ENCODE assay signal across 8 cellular contexts in the genomic region with DNA sequence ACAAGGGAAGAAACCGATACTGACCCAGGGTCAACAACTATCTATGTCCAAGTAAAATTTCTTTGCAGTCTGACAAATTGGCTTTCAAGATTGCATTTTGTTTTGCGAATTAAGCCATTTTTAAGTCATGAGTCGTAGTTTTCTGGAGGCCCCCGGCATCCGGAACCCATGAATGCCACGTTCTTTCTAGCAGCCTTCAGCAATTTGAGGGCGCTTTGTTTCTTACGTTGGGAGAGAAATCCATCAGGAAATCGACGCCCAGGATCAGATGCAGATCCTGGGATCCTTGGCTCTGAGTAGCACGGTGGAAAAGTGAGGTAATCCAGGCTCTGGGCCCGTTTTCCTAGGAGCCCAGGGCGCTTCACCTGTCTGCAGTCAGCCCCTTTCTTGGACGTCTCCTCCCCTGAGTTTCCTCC. TPM values are rescaled to one million over a fixed set of nuclear protein-coding genes. Genes with fewer than 3 reads are reported as not detected.
DNase-seq lines count a peak whose midpoint lies in the region; ATAC-seq, FAIRE-seq and TF ChIP-seq lines count a peak whose summit lies in the region.

No MANE protein-coding gene starts in this region.

- H3K9me1 ChIP-seq in keratinocyte (ENCODE audit: control insufficient read depth, extremely low read depth, insufficient read depth, low read length) = no peaks in the 10 kb centered on the region

- H3K4me2 ChIP-seq in keratinocyte (ENCODE audit: control insufficient read depth, extremely low read depth, insufficient read depth, low read depth, low read length) = peak overlapping the region; percentile 92

- dilution Hi-C loops in keratinocyte (cut with MboI; ENCODE audit: extremely low pct_ligation_motif_present, low sequenced_read_pairs) = no loop called here

- peaks cover 24% of the 10 kb centered on the region for H3K4me1 Mint-ChIP-seq in activated naive CD8-positive, alpha-beta T cell (ENCODE audit: low read depth)

- peak overlapping the region; percentile 92 for H2AFZ ChIP-seq in keratinocyte (ENCODE audit: control insufficient read depth, low read length)

- DNase-seq in heart left ventricle (no peak), Right ventricle myocardium superior (no peak), keratinocyte (ENCODE audit: low read depth, low spot score) (no peak), substantia nigra (lab: John Stamatoyannopoulos, UW) (peak in 2 of 49 donors; percentile 3 to 8), GF-D8 (lab: John Stamatoyannopoulos, UW) (no peak), ACHN (no peak)

- H3K4me3 ChIP-seq in heart left ventricle (peak overlapping the region; percentile 68 to 98 (median 93)), keratinocyte (ENCODE audit: control insufficient read depth in 2 of 3, extremely low read depth in 1 of 3, insufficient read depth in 2 of 3, low read depth in 1 of 3, low read length in 3 of 3) (peak overlapping the region; percentile 88 to 98 (median 96))

- H3K4me3 Mint-ChIP-seq in activated naive CD8-positive, alpha-beta T cell = peak overlapping the region; percentile 89

- H3K4me1 ChIP-seq in heart left ventricle (peaks cover 0 to 42% (median 10%) of the 10 kb centered on the region in 12 donors), keratinocyte (ENCODE audit: control insufficient read depth, extremely low read depth, insufficient read depth, low read length) (peaks cover 21% of the 10 kb centered on the region)

- H3K27ac ChIP-seq in heart left ventricle = peak overlapping the region; percentile 11 to 97 (median 88)
- H3K27ac ChIP-seq in keratinocyte (ENCODE audit: control insufficient read depth, insufficient read depth, low read length) = peak overlapping the region; percentile 86
- H3K27ac ChIP-seq in substantia nigra (ENCODE audit: low read depth, low read length, poor library complexity, severe bottlenecking) = peak overlapping the region; percentile 49

- peaks cover 39% of the 10 kb centered on the region for H3K79me2 ChIP-seq in keratinocyte (ENCODE audit: control insufficient read depth, insufficient read depth, low read length)

- peak overlapping the region; percentile 97 for H3K27ac Mint-ChIP-seq in activated naive CD8-positive, alpha-beta T cell

- 2 to 6% (median 4%) methylated on average over 14 of the region's 14 CpGs for WGBS in heart left ventricle, 4 donors

- no peaks in the 10 kb centered on the region for H3K9me3 ChIP-seq in heart left ventricle
- no peaks in the 10 kb centered on the region for H3K9me3 ChIP-seq in keratinocyte (ENCODE audit: control insufficient read depth, low read depth, low read length)

- TF ChIP-seq POLR2A in heart left ventricle (IDR thresholded peaks at IDR 0.05) = no peak

- H3K9ac ChIP-seq in keratinocyte (ENCODE audit: control insufficient read depth, extremely low read depth, insufficient read depth, low read length) = peak overlapping the region; percentile 91

- H3K27me3 Mint-ChIP-seq in activated naive CD8-positive, alpha-beta T cell = no peaks in the 10 kb centered on the region

- in situ Hi-C loops in ACHN (cut with HindIII; ENCODE audit: low pct_ligation_motif_present, low pct_unique_long_range_greater_than_20kb, low sequenced_read_pairs) = no loop called here

- H4K20me1 ChIP-seq in keratinocyte (ENCODE audit: control insufficient read depth, extremely low read depth, insufficient read depth, low read length) = no peaks in the 10 kb centered on the region

- H3K27me3 ChIP-seq in heart left ventricle = no peaks in the 10 kb centered on the region
- H3K27me3 ChIP-seq in keratinocyte (ENCODE audit: control insufficient read depth, extremely low read depth, insufficient read depth, low read length) = no peaks in the 10 kb centered on the region

- H3K36me3 ChIP-seq in heart left ventricle = no peaks in the 10 kb centered on the region
- H3K36me3 ChIP-seq in keratinocyte (ENCODE audit: control insufficient read depth in 2 of 2, extremely low read depth in 1 of 2, insufficient read depth in 2 of 2, low read length in 2 of 2) = no peaks in the 10 kb centered on the region

- intact Hi-C loops in heart left ventricle (cut with DNase I) (loop anchor here in 1 of 10 donors (5.0 kb wide), 1 partner anchor 79 kb away; no protein-coding TSS in a partner anchor), Right ventricle myocardium superior (cut with DNase I) (no loop called here)

- peak; percentile 79 for FAIRE-seq in keratinocyte (lab: Jason Lieb, UNC)

- ATAC-seq in heart left ventricle (no peak), Right ventricle myocardium superior (ENCODE audit: poor library complexity) (no peak), HG03139 (IDR thresholded peaks at IDR 0.05; ENCODE audit: unreplicated experiment) (peak; percentile 1)

- TF ChIP-seq CTCF in heart left ventricle (IDR thresholded peaks at IDR 0.05) = no peak
- no peak for TF ChIP-seq CTCF in keratinocyte (optimal IDR thresholded peaks at IDR 0.05 in 1 of 3, IDR thresholded peaks at IDR 0.05 in 1 of 3, conservative IDR thresholded peaks at IDR 0.05 in 1 of 3; ENCODE audit: extremely low read depth in 1 of 3, insufficient read depth in 2 of 3, low read length in 3 of 3)

- no peaks in the 10 kb centered on the region for H3K36me3 Mint-ChIP-seq in activated naive CD8-positive, alpha-beta T cell

- no peaks in the 10 kb centered on the region for H3K9me3 Mint-ChIP-seq in activated naive CD8-positive, alpha-beta T cell (ENCODE audit: low read depth)

RNA-seq across cellular contexts. Expression of gene ABRACL, which starts 0.3 kb away (rescaled TPM):
- total RNA-seq in heart left ventricle = 10 to 100 TPM in 1 of 9 donors, 1 to 10 TPM in 8; 3.2 to 26.3 (median 7.6) TPM
- polyA plus RNA-seq in heart left ventricle = 10 to 100 TPM in 1 of 2 donors, 1 to 10 TPM in 1; 8.5 to 24.4 TPM
- total RNA-seq in Right ventricle myocardium superior = 6.6 TPM
- polyA plus RNA-seq in keratinocyte = 56.1 to 120 TPM (median 119 TPM) in 3 replicates
- 59.8 TPM for polyA plus RNA-seq in keratinocyte (2011; ENCODE audit: low read depth)
- 109 and 128 TPM in 2 replicates for polyA plus RNA-seq in keratinocyte (2011; cell fraction: cytosol; rRNA removed)
- 45.3 and 66.7 TPM in 2 replicates for polyA plus RNA-seq in keratinocyte (2011; cell fraction: nucleus; rRNA removed)
- 86.8 and 108 TPM in 2 replicates for polyA plus RNA-seq in keratinocyte (2012; ENCODE audit: low replicate concordance)
- polyA minus RNA-seq in keratinocyte = 3.4 to 30.3 TPM (median 17.3 TPM) in 3 replicates
- polyA minus RNA-seq in keratinocyte (2011; cell fraction: cytosol; rRNA and poly(A)+ RNA removed) = 31.1 TPM
- 11.5 and 13.3 TPM in 2 replicates for polyA minus RNA-seq in keratinocyte (2011; cell fraction: nucleus; rRNA and poly(A)+ RNA removed)

RNA-seq across cellular contexts. Expression of gene REPS1, which starts 40.2 kb away (rescaled TPM):
- total RNA-seq in heart left ventricle (10 to 100 TPM; 35.2 to 48.2 (median 38.3) TPM), Right ventricle myocardium superior (31.0 TPM)
- polyA plus RNA-seq in heart left ventricle (10 to 100 TPM; 16.3 to 65.8 TPM), keratinocyte (42.9 to 61.3 TPM (median 55.0 TPM) in 3 replicates)
- polyA plus RNA-seq in keratinocyte (2011; ENCODE audit: low read depth) = 66.3 TPM
- polyA plus RNA-seq in keratinocyte (2011; cell fraction: cytosol; rRNA removed) = 36.5 and 64.8 TPM in 2 replicates
- 56.1 and 60.5 TPM in 2 replicates for polyA plus RNA-seq in keratinocyte (2011; cell fraction: nucleus; rRNA removed)
- 35.5 and 49.1 TPM in 2 replicates for polyA plus RNA-seq in keratinocyte (2012; ENCODE audit: low replicate concordance)
- polyA minus RNA-seq in keratinocyte = 35.4 to 79.6 TPM (median 63.7 TPM) in 3 replicates
- polyA minus RNA-seq in keratinocyte (2011; cell fraction: cytosol; rRNA and poly(A)+ RNA removed) = 42.8 TPM
- 42.2 and 78.7 TPM in 2 replicates for polyA minus RNA-seq in keratinocyte (2011; cell fraction: nucleus; rRNA and poly(A)+ RNA removed)
